1 cellular context compared by ENCODE assay signal in genomic region chr5:177304392-177305119, GRCh38.
TF ChIP-seq lines count a peak whose summit lies in the region.

No MANE protein-coding gene starts in this region.

TF ChIP-seq in K562, 482 proteins besides CTCF, POLR2A, EP300 and RAD21 (continued from another document and continues in another):
- TF ChIP-seq PRDM10 (IDR thresholded peaks at IDR 0.05; ENCODE audit: partially characterized antibody) = no peak
- TF ChIP-seq CBX2 (IDR thresholded peaks at IDR 0.05; ENCODE audit: insufficient read depth, low read length, poor library complexity, severe bottlenecking) = no peak
- TF ChIP-seq ZNF699 (CRISPR knock-in tag; IDR thresholded peaks at IDR 0.05; ENCODE audit: insufficient replicate concordance) = no peak
- TF ChIP-seq ZNF780A (CRISPR knock-in tag; IDR thresholded peaks at IDR 0.05) = no peak
- no peak for TF ChIP-seq MYBL2 (IDR thresholded peaks at IDR 0.05; ENCODE audit: low read depth)
- no peak for TF ChIP-seq MYBL2 (CRISPR knock-in tag; IDR thresholded peaks at IDR 0.05; ENCODE audit: borderline replicate concordance)
- TF ChIP-seq FOXK2 (conservative IDR thresholded peaks at IDR 0.05 in 1 of 2, IDR thresholded peaks at IDR 0.05 in 1 of 2; ENCODE audit: low read depth in 2 of 2) = no peak
- TF ChIP-seq IRF1 (CRISPR knock-in tag; IDR thresholded peaks at IDR 0.05; ENCODE audit: borderline replicate concordance) = no peak
- TF ChIP-seq MBD1 (CRISPR knock-in tag; IDR thresholded peaks at IDR 0.05) = no peak
- TF ChIP-seq CHD2 (IDR thresholded peaks at IDR 0.05; ENCODE audit: low read depth, low read length) = peak; percentile 40; the same call in 1 of the 2 replicates
- no peak for TF ChIP-seq SUPT5H (IDR thresholded peaks at IDR 0.05)
- no peak for TF ChIP-seq DNMT1 (IDR thresholded peaks at IDR 0.05)
- TF ChIP-seq POLR2G (IDR thresholded peaks at IDR 0.05; ENCODE audit: low read depth, low read length) = no peak
- no peak for TF ChIP-seq ZNF785 (CRISPR knock-in tag; IDR thresholded peaks at IDR 0.05)
- TF ChIP-seq THAP7 (CRISPR knock-in tag; IDR thresholded peaks at IDR 0.05) = no peak
- TF ChIP-seq ZNF766 (CRISPR knock-in tag; conservative IDR thresholded peaks at IDR 0.05) = no peak
- TF ChIP-seq NFIC (IDR thresholded peaks at IDR 0.05) = peak; percentile 13; the same call in 1 of the 2 replicates
- TF ChIP-seq ZKSCAN1 (IDR thresholded peaks at IDR 0.05; ENCODE audit: low read depth, low read length) = no peak
- TF ChIP-seq CEBPG (CRISPR knock-in tag; IDR thresholded peaks at IDR 0.05) = no peak
- no peak for TF ChIP-seq CEBPG (tag; conservative IDR thresholded peaks at IDR 0.05 in 1 of 2, IDR thresholded peaks at IDR 0.05 in 1 of 2)
- TF ChIP-seq CBX3 (IDR thresholded peaks at IDR 0.05; ENCODE audit: borderline replicate concordance in 1 of 2, low read length in 2 of 2) = no peak
- TF ChIP-seq RREB1 (CRISPR knock-in tag; IDR thresholded peaks at IDR 0.05) = no peak
- no peak for TF ChIP-seq PHB2 (IDR thresholded peaks at IDR 0.05; ENCODE audit: low read depth)
- TF ChIP-seq THRA (IDR thresholded peaks at IDR 0.05) = no peak
- TF ChIP-seq SAFB (IDR thresholded peaks at IDR 0.05; ENCODE audit: borderline replicate concordance, low read depth, low read length) = no peak
- no peak for TF ChIP-seq ZNF449 (CRISPR knock-in tag; IDR thresholded peaks at IDR 0.05)
- peak; percentile 20 for TF ChIP-seq POLR2B (IDR thresholded peaks at IDR 0.05; ENCODE audit: low read depth, partially characterized antibody)
- TF ChIP-seq ZNF639 (CRISPR knock-in tag; conservative IDR thresholded peaks at IDR 0.05 in 1 of 2, IDR thresholded peaks at IDR 0.05 in 1 of 2) = no peak
- no peak for TF ChIP-seq UBTF (IDR thresholded peaks at IDR 0.05; ENCODE audit: borderline replicate concordance in 1 of 2, low read depth in 2 of 2, low read length in 2 of 2)
- no peak for TF ChIP-seq CLOCK (CRISPR knock-in tag; IDR thresholded peaks at IDR 0.05; ENCODE audit: borderline replicate concordance)
- no peak for TF ChIP-seq TARDBP (IDR thresholded peaks at IDR 0.05)
- no peak for TF ChIP-seq TSC22D4 (tag; IDR thresholded peaks at IDR 0.05)
